In genomic region chr2:229629039-229629438, GRCh38 we compare ENCODE assay signal across 1 cellular context.
A peak's percentile ranks its signal among the peaks of the same experiment; 100 is the strongest.
TF ChIP-seq lines count a peak whose summit lies in the region.

No MANE protein-coding gene starts in this region.

TF ChIP-seq in HepG2, 621 proteins besides CTCF, POLR2A, EP300 and RAD21 (continued from another document):
- TF ChIP-seq ZBTB14 (CRISPR knock-in tag; IDR thresholded peaks at IDR 0.05) (no peak), MAFK (conservative IDR thresholded peaks at IDR 0.05 in 1 of 2, IDR thresholded peaks at IDR 0.05 in 1 of 2; ENCODE audit: low read length in 2 of 2) (peak; percentile 76 to 82), SMYD3 (CRISPR knock-in tag; IDR thresholded peaks at IDR 0.05) (no peak), KDM5B (CRISPR knock-in tag; IDR thresholded peaks at IDR 0.05; ENCODE audit: borderline replicate concordance) (no peak)
